In genomic region chr9:74282526-74283253, GRCh38 we compare ENCODE assay signal across 21 cellular contexts.
DNase-seq lines count a peak whose midpoint lies in the region; ATAC-seq and TF ChIP-seq lines count a peak whose summit lies in the region.
"Had no signal": no experiment of that assay in that cellular context is flagged by ENCODE, and none has a peak within 500 bp of the region (broad histone marks: within the 10 kb centered on the region; RNA-seq: fewer than 3 reads in every experiment).

No MANE protein-coding gene starts in this region.

- H3K9me3 ChIP-seq in SK-N-SH (no peaks in the 10 kb centered on the region), OCI-LY3 (ENCODE audit: insufficient read depth, low read length) (no peaks in the 10 kb centered on the region), thymus (ENCODE audit: control insufficient read depth) (no peaks in the 10 kb centered on the region)

- H3F3A ChIP-seq in SK-N-SH (replicated peaks; ENCODE audit: insufficient read depth): no peaks in the 10 kb centered on the region

- H3K27ac ChIP-seq in SK-N-SH (ENCODE audit: low read depth in 2 of 2, low read length in 1 of 2) (no peak overlapping the region), KMS-11 (peak overlapping the region; percentile 90), OCI-LY3 (ENCODE audit: low read length) (no peak overlapping the region), thymus (ENCODE audit: low read depth) (peak overlapping the region; percentile 84)
- H3K27ac ChIP-seq: 22Rv1, GM23248 had no signal

- H3K4me1 ChIP-seq in SK-N-SH (ENCODE audit: control insufficient read depth in 1 of 2, insufficient read depth in 2 of 2, low read depth in 1 of 2, low read length in 1 of 2) (peaks cover 0 to 8% of the 10 kb centered on the region in 2 experiments; a peak in 2 of 4 replicates), KMS-11 (ENCODE audit: low read depth, poor library complexity, severe bottlenecking) (peaks cover 52% of the 10 kb centered on the region), OCI-LY3 (ENCODE audit: low read length) (peaks cover 24% of the 10 kb centered on the region), thymus (ENCODE audit: control insufficient read depth, insufficient read depth, low read length) (peaks cover 14% of the 10 kb centered on the region)

- no peak for DNase-seq in SK-N-SH
- no peak for DNase-seq in stimulated activated CD4-positive, alpha-beta T cell treated with anti-CD3 and anti-CD28 coated beads, Interleukin-12 subunit alpha, Interleukin-12 subunit beta, amount 100 ng/mL, for 4 hours
- DNase-seq: GM23248, H9, Karpas-422, MV-4-11, NCI-H1105 treated with DMSO at 0.1 percent for 48 hours, NCI-H146, NCI-H1930, NCI-H2107, NCI-H446, NCI-H69, SIG-M5, T-cell had no signal

- no peak for TF ChIP-seq EP300 in SK-N-SH (IDR thresholded peaks at IDR 0.05; ENCODE audit: borderline replicate concordance in 1 of 2, low read depth in 1 of 2, low read length in 1 of 2)

- H4K20me1 ChIP-seq in SK-N-SH (ENCODE audit: insufficient read depth) (no peaks in the 10 kb centered on the region), KMS-11 (ENCODE audit: insufficient read depth) (no peaks in the 10 kb centered on the region), OCI-LY3 (ENCODE audit: insufficient read depth, low read length) (no peaks in the 10 kb centered on the region)

- no peaks in the 10 kb centered on the region for H3K79me2 ChIP-seq in SK-N-SH (ENCODE audit: insufficient read depth)
- H3K79me2 ChIP-seq in KMS-11 (ENCODE audit: insufficient read depth, low read depth): no peaks in the 10 kb centered on the region
- no peaks in the 10 kb centered on the region for H3K79me2 ChIP-seq in OCI-LY3 (ENCODE audit: low read length)

- ATAC-seq in SK-N-SH treated with all-trans-retinoic acid at 6 μM for 48 hours: no peak
- ATAC-seq in GM21737 (IDR thresholded peaks at IDR 0.05; ENCODE audit: unreplicated experiment): no peak
- no peak for ATAC-seq in GM19328 (IDR thresholded peaks at IDR 0.05; ENCODE audit: unreplicated experiment)
- ATAC-seq: T-cell had no signal

- no peaks in the 10 kb centered on the region for H3K9me2 ChIP-seq in SK-N-SH

- WGBS in SK-N-SH (ENCODE audit: low lambda C conversion rate): 18% methylated on average over 1 of the region's 1 CpG
- 3% methylated on average over 1 of the region's 1 CpG for WGBS in thymus

- no peak for TF ChIP-seq CTCF in SK-N-SH (IDR thresholded peaks at IDR 0.05)
- no peak for TF ChIP-seq CTCF in KMS-11 (conservative IDR thresholded peaks at IDR 0.05; ENCODE audit: low read depth, low read length)
- no peak for TF ChIP-seq CTCF in OCI-LY3 (IDR thresholded peaks at IDR 0.05; ENCODE audit: low read depth, low read length)

- H3K4me3 ChIP-seq in SK-N-SH (ENCODE audit: low read depth in 2 of 2, low read length in 1 of 2): no peak overlapping the region
- no peak overlapping the region for H3K4me3 ChIP-seq in KMS-11 (IDR thresholded peaks at IDR 0.05; ENCODE audit: insufficient read depth, low read depth, low read length)
- H3K4me3 ChIP-seq in OCI-LY3 (ENCODE audit: low read length): no peak overlapping the region
- no peak overlapping the region for H3K4me3 ChIP-seq in thymus (ENCODE audit: low read length)
- H3K4me3 ChIP-seq: GM23248 had no signal

- H3K36me3 ChIP-seq in SK-N-SH (replicated peaks in 1 of 2; ENCODE audit: control insufficient read depth in 1 of 2, insufficient read depth in 2 of 2, low read length in 1 of 2) (no peaks in the 10 kb centered on the region), KMS-11 (ENCODE audit: insufficient read depth) (no peaks in the 10 kb centered on the region), OCI-LY3 (replicated peaks; ENCODE audit: low read depth, low read length) (no peaks in the 10 kb centered on the region), thymus (ENCODE audit: control insufficient read depth, insufficient read depth) (no peaks in the 10 kb centered on the region)

- TF ChIP-seq RAD21 in SK-N-SH (IDR thresholded peaks at IDR 0.05; ENCODE audit: low read length): no peak

- H3K27me3 ChIP-seq in SK-N-SH (ENCODE audit: insufficient read depth) (no peaks in the 10 kb centered on the region), KMS-11 (ENCODE audit: insufficient read depth, low read depth) (no peaks in the 10 kb centered on the region), OCI-LY3 (ENCODE audit: low read depth, low read length) (no peaks in the 10 kb centered on the region), thymus (ENCODE audit: control insufficient read depth, insufficient read depth) (no peaks in the 10 kb centered on the region)

- no peak overlapping the region for H3K4me2 ChIP-seq in SK-N-SH
- H3K4me2 ChIP-seq in KMS-11: peak overlapping the region; percentile 74
- H3K4me2 ChIP-seq in OCI-LY3 (ENCODE audit: low read length): no peak overlapping the region

- H3K9ac ChIP-seq in SK-N-SH (no peak overlapping the region), KMS-11 (peak overlapping the region; percentile 18; the same call in 1 of the 2 replicates), OCI-LY3 (ENCODE audit: low read length) (no peak overlapping the region)
- H3K9ac ChIP-seq: GM23248 had no signal

- POLR2A ChIA-PET in SK-N-SH (lab: Yijun Ruan, JAX): no interaction called here

- no peak overlapping the region for H2AFZ ChIP-seq in SK-N-SH (ENCODE audit: low read depth)
- H2AFZ ChIP-seq in KMS-11 (ENCODE audit: low read depth): peak overlapping the region; percentile 42
- peak overlapping the region; percentile 22; the same call in 1 of the 2 replicates for H2AFZ ChIP-seq in OCI-LY3 (ENCODE audit: low read depth, low read length)
- H2AFZ ChIP-seq: GM23248 had no signal

- CTCF ChIA-PET in SK-N-SH (lab: Yijun Ruan, JAX): interaction anchor here (0.7 to 1.2 kb wide), 2 partner anchors 28 to 45 kb away, joined by 3 read pairs; no protein-coding TSS in a partner anchor

TF ChIP-seq in SK-N-SH treated with all-trans-retinoic acid at 6 μM for 48 hours, 23 proteins besides CTCF, POLR2A, EP300 and RAD21:
- TF ChIP-seq ISL1 (CRISPR knock-in tag; IDR thresholded peaks at IDR 0.05) (peak; percentile 95), TCF4 (CRISPR knock-in tag; IDR thresholded peaks at IDR 0.05; ENCODE audit: borderline replicate concordance) (no peak), ARNTL (CRISPR knock-in tag; IDR thresholded peaks at IDR 0.05; ENCODE audit: borderline replicate concordance, low read depth) (no peak), OSR1 (CRISPR knock-in tag; IDR thresholded peaks at IDR 0.05) (no peak), CREB5 (CRISPR knock-in tag; IDR thresholded peaks at IDR 0.05; ENCODE audit: low read depth) (no peak), ZNF565 (CRISPR knock-in tag; conservative IDR thresholded peaks at IDR 0.05; ENCODE audit: low read depth) (no peak), ZFP3 (CRISPR knock-in tag; IDR thresholded peaks at IDR 0.05) (no peak)

TF ChIP-seq in SK-N-SH, 30 proteins besides CTCF, POLR2A, EP300 and RAD21:
- no peak for TF ChIP-seq JUND (IDR thresholded peaks at IDR 0.05)
- TF ChIP-seq SIN3A (IDR thresholded peaks at IDR 0.05; ENCODE audit: borderline replicate concordance, low read depth, low read length): no peak
- TF ChIP-seq GATA2 (CRISPR knock-in tag; IDR thresholded peaks at IDR 0.05): no peak
- no peak for TF ChIP-seq FOXJ3 (CRISPR knock-in tag; IDR thresholded peaks at IDR 0.05)
- TF ChIP-seq ELF1 (IDR thresholded peaks at IDR 0.05): no peak
- no peak for TF ChIP-seq NFIC (IDR thresholded peaks at IDR 0.05; ENCODE audit: borderline replicate concordance)
- no peak for TF ChIP-seq RXRA (IDR thresholded peaks at IDR 0.05; ENCODE audit: borderline replicate concordance, low read depth)
- TF ChIP-seq RFX5 (IDR thresholded peaks at IDR 0.05; ENCODE audit: low read length): no peak
- no peak for TF ChIP-seq RCOR1 (IDR thresholded peaks at IDR 0.05; ENCODE audit: low read length)
- TF ChIP-seq USF1 (IDR thresholded peaks at IDR 0.05; ENCODE audit: borderline replicate concordance, low read depth): no peak
- no peak for TF ChIP-seq TEAD4 (IDR thresholded peaks at IDR 0.05; ENCODE audit: borderline replicate concordance, insufficient read depth)

Comparison
In these comparisons a context has a peak if more than half of its experiments do, and no peak if none do; other contexts are left out.
1. H3K27ac ChIP-seq: peak in KMS-11 (single experiment) and thymus (single experiment); none in SK-N-SH (0 of 2) and OCI-LY3 (single experiment).